ENCODE assay signal across 13 cellular contexts in genomic region chr2:239663364-239663924, GRCh38.
"Had no signal": no experiment of that assay in that cellular context is flagged by ENCODE, and none has a peak within 500 bp of the region (broad histone marks: within the 10 kb centered on the region; RNA-seq: fewer than 3 reads in every experiment).

No MANE protein-coding gene starts in this region.

- H3K27ac Mint-ChIP-seq: endodermal cell; naive thymus-derived CD4-positive, alpha-beta T cell had no signal

- H3K4me3 Mint-ChIP-seq: endodermal cell; naive thymus-derived CD4-positive, alpha-beta T cell; nephron progenitor cell had no signal

- DNase-seq: colonic mucosa; dermis blood vessel endothelial cell; effector CD4-positive, alpha-beta T cell; endodermal cell; heart left ventricle; hippocampal formation; left colon; mesendoderm; naive thymus-derived CD4-positive, alpha-beta T cell; small intestine; stimulated activated CD4-positive, alpha-beta T cell treated with anti-CD3 and anti-CD28 coated beads, Interleukin-12 subunit alpha, Interleukin-12 subunit beta, amount 100 ng/mL, for 4 hours; upper lobe of left lung had no signal

- H3K9me3 Mint-ChIP-seq: endodermal cell; naive thymus-derived CD4-positive, alpha-beta T cell had no signal

- H3K36me3 Mint-ChIP-seq: naive thymus-derived CD4-positive, alpha-beta T cell had no signal

- ATAC-seq: heart left ventricle; left colon; naive thymus-derived CD4-positive, alpha-beta T cell had no signal
